Comparison of ENCODE assay signal across 9 cellular contexts in genomic region chr4:8419222-8420041, GRCh38. TPM values are rescaled to one million over a fixed set of nuclear protein-coding genes. Genes with fewer than 3 reads are reported as not detected.
DNase-seq lines count a peak whose midpoint lies in the region; ATAC-seq, FAIRE-seq and TF ChIP-seq lines count a peak whose summit lies in the region.
"Had no signal": no experiment of that assay in that cellular context is flagged by ENCODE, and none has a peak within 500 bp of the region (broad histone marks: within the 10 kb centered on the region; RNA-seq: fewer than 3 reads in every experiment).

No MANE protein-coding gene starts in this region.

- POLR2A ChIA-PET in GM10248 (lab: Yijun Ruan, JAX) = interaction anchor here (1.0 kb wide), 1 partner anchor 9 kb away, joined by 3 read pairs; no protein-coding TSS in a partner anchor

- FAIRE-seq in RCC 7860 (lab: Jason Lieb, UNC) = peak; percentile 59

- peak; percentile 73 for DNase-seq in GM10248 (ENCODE audit: extremely low spot score)
- peak; percentile 78 for DNase-seq in RCC 7860 (ENCODE audit: low spot score)
- peak; percentile 81 for DNase-seq in glomerular visceral epithelial cell (ENCODE audit: extremely low spot score)
- no peak for DNase-seq in NCI-H748 (lab: John Stamatoyannopoulos, UW; ENCODE audit: unreplicated experiment)
- DNase-seq in mesenteric fat pad (ENCODE audit: low spot score) = no peak
- DNase-seq in activated gamma-delta T cell (lab: John Stamatoyannopoulos, UW) = no peak
- no peak for DNase-seq in NCI-H2029 treated with DMSO at 0.1 percent for 48 hours (lab: John Stamatoyannopoulos, UW)
- DNase-seq: activated naive CD8-positive, alpha-beta T cell treated with anti-CD3 and anti-CD28 coated beads, Interleukin-2, amount 10 ng/mL, durations not matched to agents 7 days and 5 days had no signal

- TF ChIP-seq CTCF in GM10248 (IDR thresholded peaks at IDR 0.05; ENCODE audit: control extremely low read depth, extremely low read depth, low read depth, missing control alignments) = no peak

- peak; percentile 88 for ATAC-seq in GM21717 (IDR thresholded peaks at IDR 0.05; ENCODE audit: unreplicated experiment)

- CTCF ChIA-PET in GM10248 (lab: Yijun Ruan, JAX) = interaction anchor here (0.9 to 7.1 kb wide), 11 partner anchors 9 to 243 kb away, joined by 3 to 48 read pairs (median 4); no protein-coding TSS in a partner anchor

RNA-seq across cellular contexts. Expression of gene ACOX3, which starts 21.1 kb away (rescaled TPM):
- 29.1 TPM for total RNA-seq in mesenteric fat pad

RNA-seq across cellular contexts. Expression of gene TRMT44, which starts 21.1 kb away (rescaled TPM):
- total RNA-seq in mesenteric fat pad = 23.3 TPM

Comparison
In these comparisons a context has a peak if more than half of its experiments do, and no peak if none do; other contexts are left out.
1. DNase-seq: peak in GM10248 (single experiment), RCC 7860 (single experiment) and glomerular visceral epithelial cell (single experiment); none in NCI-H748 (single experiment), mesenteric fat pad (single experiment), activated gamma-delta T cell (single experiment) and NCI-H2029 treated with DMSO at 0.1 percent for 48 hours (single experiment).